1 cellular context compared by ENCODE assay signal in genomic region chr19:49113762-49114629, GRCh38.
TF ChIP-seq lines count a peak whose summit lies in the region.

LIN7B (plus strand) TSS chr19:49114370; CDS start chr19:49114405, 35 bp downstream.

TF ChIP-seq in HepG2, 621 proteins besides CTCF, POLR2A, EP300 and RAD21 (continued from another document and continues in another):
- TF ChIP-seq ZHX2 (IDR thresholded peaks at IDR 0.05; ENCODE audit: low read depth) (no peak), ZHX2 (CRISPR knock-in tag; IDR thresholded peaks at IDR 0.05; ENCODE audit: borderline replicate concordance) (no peak), THAP9 (CRISPR knock-in tag; IDR thresholded peaks at IDR 0.05; ENCODE audit: borderline replicate concordance) (0 out of 2 replicates have a peak, but pooled peaks have one; percentile 25), HOXA5 (CRISPR knock-in tag; IDR thresholded peaks at IDR 0.05) (0 out of 2 replicates have a peak, but pooled peaks have one; percentile 14), KLF12 (CRISPR knock-in tag; IDR thresholded peaks at IDR 0.05; ENCODE audit: borderline replicate concordance) (peak; percentile 71; the same call in 1 of the 2 replicates), ZC3H13 (CRISPR knock-in tag; IDR thresholded peaks at IDR 0.05) (peak; percentile 78; the same call in 1 of the 2 replicates), SP4 (CRISPR knock-in tag; IDR thresholded peaks at IDR 0.05) (peak; percentile 95), NBN (conservative IDR thresholded peaks at IDR 0.05) (no peak), MXD3 (CRISPR knock-in tag; IDR thresholded peaks at IDR 0.05) (peak; percentile 52; the same call in 1 of the 2 replicates), ZNF33B (CRISPR knock-in tag; IDR thresholded peaks at IDR 0.05) (0 out of 2 replicates have a peak, but pooled peaks have one; percentile 44), SMAD9 (CRISPR knock-in tag; IDR thresholded peaks at IDR 0.05) (peak; percentile 81; the same call in 1 of the 2 replicates), NFKB2 (CRISPR knock-in tag; IDR thresholded peaks at IDR 0.05; ENCODE audit: borderline replicate concordance) (peak; percentile 49; the same call in 1 of the 2 replicates), PATZ1 (CRISPR knock-in tag; IDR thresholded peaks at IDR 0.05) (peak; percentile 67; the same call in 1 of the 2 replicates), MIER2 (CRISPR knock-in tag; IDR thresholded peaks at IDR 0.05) (0 out of 2 replicates have a peak, but pooled peaks have one; percentile 48), MTERF4 (CRISPR knock-in tag; IDR thresholded peaks at IDR 0.05) (peak; percentile 89), NFE2L1 (CRISPR knock-in tag; IDR thresholded peaks at IDR 0.05; ENCODE audit: borderline replicate concordance) (no peak), ZNF256 (CRISPR knock-in tag; conservative IDR thresholded peaks at IDR 0.05) (0 out of 2 replicates have a peak, but pooled peaks have one; percentile 50), MAX (IDR thresholded peaks at IDR 0.05) (peak; percentile 78), ZXDC (CRISPR knock-in tag; IDR thresholded peaks at IDR 0.05) (peak; percentile 87; the same call in 1 of the 2 replicates), ZNF274 (CRISPR knock-in tag; IDR thresholded peaks at IDR 0.05) (0 out of 2 replicates have a peak, but pooled peaks have one; percentile 50), ZNF567 (CRISPR knock-in tag; IDR thresholded peaks at IDR 0.05; ENCODE audit: borderline replicate concordance) (0 out of 2 replicates have a peak, but pooled peaks have one; percentile 78), BRF2 (CRISPR knock-in tag; IDR thresholded peaks at IDR 0.05) (no peak), PHF8 (CRISPR knock-in tag; IDR thresholded peaks at IDR 0.05) (0 out of 2 replicates have a peak, but pooled peaks have one; percentile 21), NFAT5 (CRISPR knock-in tag; IDR thresholded peaks at IDR 0.05) (no peak), RAD51 (IDR thresholded peaks at IDR 0.05; ENCODE audit: borderline replicate concordance) (peak; percentile 51; the same call in 1 of the 2 replicates), HBP1 (CRISPR knock-in tag; IDR thresholded peaks at IDR 0.05; ENCODE audit: low read depth) (0 out of 2 replicates have a peak, but pooled peaks have one; percentile 45), MXD1 (CRISPR knock-in tag; IDR thresholded peaks at IDR 0.05) (peak; percentile 24; the same call in 1 of the 2 replicates)
